Comparison of ENCODE assay signal across 7 cellular contexts in the genomic region with DNA sequence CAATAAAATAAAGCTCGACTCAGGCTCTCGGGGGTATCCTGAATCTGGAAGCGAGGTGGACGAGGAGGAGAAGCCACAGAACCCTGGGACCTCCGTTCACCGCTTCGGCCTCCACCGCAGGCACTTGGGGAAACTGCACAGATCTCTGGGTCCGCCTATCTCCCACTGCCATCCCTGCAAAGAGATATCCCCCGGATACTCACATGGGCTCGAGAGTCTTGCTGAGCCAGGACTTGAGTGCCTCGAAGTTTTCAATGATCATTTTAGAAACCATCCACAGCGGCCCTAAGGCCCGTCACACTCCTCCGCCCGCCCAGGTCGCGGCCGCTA. TPM values are rescaled to one million over a fixed set of nuclear protein-coding genes. Genes with fewer than 3 reads are reported as not detected.
A peak's percentile ranks its signal among the peaks of the same experiment; 100 is the strongest.
DNase-seq lines count a peak whose midpoint lies in the region; ATAC-seq and TF ChIP-seq lines count a peak whose summit lies in the region.

No MANE protein-coding gene starts in this region.

- no peak for TF ChIP-seq EP300 in esophagus muscularis mucosa (IDR thresholded peaks at IDR 0.05)

- H3K4me3 ChIP-seq in esophagus muscularis mucosa, result peak overlapping the region; percentile 81 to 99 (median 96)

- no peak for TF ChIP-seq POLR2A in esophagus muscularis mucosa (IDR thresholded peaks at IDR 0.05; ENCODE audit: low read depth)

- H3K4me3 Mint-ChIP-seq in chondrocyte (ENCODE audit: unreplicated experiment), result no peak overlapping the region

- no peak overlapping the region for H3K27ac Mint-ChIP-seq in chondrocyte (ENCODE audit: unreplicated experiment)

- DNase-seq in NCI-H526 (lab: John Stamatoyannopoulos, UW) (peak; percentile 56 to 78), esophagus muscularis mucosa (ENCODE audit: extremely low spot score) (no peak), posterior vena cava (ENCODE audit: low spot score) (peak; percentile 58), chondrocyte (ENCODE audit: low spot score) (no peak), GM19240 (ENCODE audit: insufficient read length, low spot score) (no peak)

- peak overlapping the region; percentile 88 to 97 (median 94) for H3K27ac ChIP-seq in esophagus muscularis mucosa (replicated peaks in 1 of 4)

- TF ChIP-seq CTCF in esophagus muscularis mucosa (IDR thresholded peaks at IDR 0.05) (no peak), chondrocyte (IDR thresholded peaks at IDR 0.05) (no peak)

- H3K36me3 Mint-ChIP-seq in chondrocyte (ENCODE audit: low read depth), result peaks cover 2% of the 10 kb centered on the region

- H3K27me3 ChIP-seq in esophagus muscularis mucosa, result no peaks in the 10 kb centered on the region

- ATAC-seq in GM18867 (IDR thresholded peaks at IDR 0.05; ENCODE audit: unreplicated experiment), result peak; percentile 44
- ATAC-seq in HG02588 (IDR thresholded peaks at IDR 0.05; ENCODE audit: unreplicated experiment), result peak; percentile 48

- H3K4me1 Mint-ChIP-seq in chondrocyte (ENCODE audit: low read depth), result peaks cover 14% of the 10 kb centered on the region

- no peaks in the 10 kb centered on the region for H3K27me3 Mint-ChIP-seq in chondrocyte (ENCODE audit: low read depth)

- H3K36me3 ChIP-seq in esophagus muscularis mucosa, result no peaks in the 10 kb centered on the region

- intact Hi-C loops in esophagus muscularis mucosa (cut with DNase I), result loop anchor here (10.0 kb wide), 1 partner anchor 929 kb away; no protein-coding TSS in a partner anchor
- intact Hi-C loops in posterior vena cava (cut with DNase I), result no loop called here

- WGBS in esophagus muscularis mucosa, result 0% methylated on average over 7 of the region's 19 CpGs

- H3K9me3 Mint-ChIP-seq in chondrocyte (ENCODE audit: low read depth), result no peaks in the 10 kb centered on the region

- H3K9me3 ChIP-seq in esophagus muscularis mucosa, result no peaks in the 10 kb centered on the region

- peaks cover 39 to 58% (median 51%) of the 10 kb centered on the region in 4 donors for H3K4me1 ChIP-seq in esophagus muscularis mucosa

RNA-seq across cellular contexts. Expression of a gene that starts 0.6 kb away (rescaled TPM):
- 10 to 100 TPM; 19.8 to 29.9 (median 21.3) TPM for total RNA-seq in esophagus muscularis mucosa
- 10 to 100 TPM; 31.6 to 32.8 TPM for total RNA-seq in posterior vena cava
- 29.1 to 37.5 TPM (median 29.6 TPM) in 3 replicates for total RNA-seq in chondrocyte

Comparison
In these comparisons a context has a peak if more than half of its experiments do, and no peak if none do; other contexts are left out.
1. DNase-seq: peak in NCI-H526 (2 of 2) and posterior vena cava (single experiment); none in esophagus muscularis mucosa (single experiment), chondrocyte (single experiment) and GM19240 (single experiment).